In genomic region chr17:18002171-18002570, GRCh38 we compare ENCODE assay signal across 14 cellular contexts.
"Had no signal": no experiment of that assay in that cellular context is flagged by ENCODE, and none has a peak within 500 bp of the region (broad histone marks: within the 10 kb centered on the region; RNA-seq: fewer than 3 reads in every experiment).

No MANE protein-coding gene starts in this region.

- H3K4me1 ChIP-seq: adrenal gland, esophagus muscularis mucosa, left lung, sigmoid colon, spleen had no signal

- H3K9me3 ChIP-seq: adrenal gland, esophagus muscularis mucosa, gastrocnemius medialis, left lung, sigmoid colon, spleen had no signal

- ATAC-seq: activated naive CD4-positive, alpha-beta T cell treated with anti-CD3 and anti-CD28 coated beads, Interleukin-2, amount 50 U/mL, for 72 hours; gastrocnemius medialis; left lung had no signal

- H3K4me3 ChIP-seq: adrenal gland, esophagus muscularis mucosa, gastrocnemius medialis, left lung, sigmoid colon, spleen had no signal

- DNase-seq: activated CD4-positive, alpha-beta T cell treated with anti-CD3 and anti-CD28 coated beads, Interleukin-2, amount 50 U/mL, for 4 hours; activated gamma-delta T cell treated with Interleukin-2 at 50 U/mL for 16 hours; adrenal gland; effector CD4-positive, alpha-beta T cell; gastrocnemius medialis; head of caudate nucleus; kidney; left lung; midbrain; sigmoid colon; spleen; stimulated activated naive CD4-positive, alpha-beta T cell had no signal

- H3K36me3 ChIP-seq: adrenal gland, gastrocnemius medialis had no signal

- H3K27ac ChIP-seq: adrenal gland, esophagus muscularis mucosa, gastrocnemius medialis, left lung, sigmoid colon, spleen had no signal

- H3K27me3 ChIP-seq: adrenal gland, esophagus muscularis mucosa, gastrocnemius medialis, left lung, sigmoid colon, spleen had no signal
